ENCODE assay signal across 1 cellular context in the genomic region with DNA sequence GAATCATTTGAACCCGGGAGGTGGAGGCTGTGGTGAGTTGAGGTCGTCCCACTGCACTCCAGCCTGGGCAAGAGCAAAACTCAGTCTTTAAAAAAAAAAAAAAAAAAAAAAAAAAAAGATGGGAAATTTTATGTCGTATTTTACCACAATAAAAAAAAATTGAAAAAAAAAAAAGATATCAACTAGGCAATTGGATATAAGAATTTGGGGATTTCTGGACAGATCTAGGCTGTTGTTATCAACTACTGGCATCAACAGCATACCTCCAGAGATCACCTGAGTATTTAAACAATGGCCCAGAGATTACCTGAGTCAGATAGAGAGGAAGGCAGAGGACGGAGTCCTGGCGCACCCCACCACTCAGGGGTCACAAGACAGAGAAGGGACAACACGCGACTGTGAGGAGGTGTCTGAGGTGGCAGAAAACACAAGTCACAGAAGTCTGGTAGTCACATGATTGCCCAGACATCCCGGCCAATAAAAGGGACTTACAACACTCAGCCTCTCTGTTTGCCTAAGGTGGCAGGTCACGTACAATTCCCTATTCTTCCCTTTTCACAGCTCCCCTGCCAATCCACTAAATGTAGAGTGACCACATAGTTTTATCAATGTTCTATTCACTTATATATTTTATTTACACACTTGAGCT.
TF ChIP-seq lines count a peak whose summit lies in the region.

No MANE protein-coding gene starts in this region.

TF ChIP-seq in H1, 55 proteins besides CTCF, POLR2A, EP300 and RAD21 (continued from another document):
- TF ChIP-seq NANOG (IDR thresholded peaks at IDR 0.05; ENCODE audit: insufficient read depth, low read depth, low read length, poor library complexity, severe bottlenecking) (no peak), JUND (IDR thresholded peaks at IDR 0.05; ENCODE audit: low read length) (no peak), FOSL1 (IDR thresholded peaks at IDR 0.05; ENCODE audit: insufficient read depth, low read depth, low read length) (no peak), EGR1 (IDR thresholded peaks at IDR 0.05; ENCODE audit: borderline replicate concordance, low read depth, low read length) (no peak), CBX5 (IDR thresholded peaks at IDR 0.05; ENCODE audit: low read depth, low read length) (no peak), BACH1 (IDR thresholded peaks at IDR 0.05; ENCODE audit: low read length) (no peak), SIRT6 (IDR thresholded peaks at IDR 0.05; ENCODE audit: low read length) (no peak), ASH2L (IDR thresholded peaks at IDR 0.05; ENCODE audit: low read length) (no peak)
- TF ChIP-seq, protein P1, sequence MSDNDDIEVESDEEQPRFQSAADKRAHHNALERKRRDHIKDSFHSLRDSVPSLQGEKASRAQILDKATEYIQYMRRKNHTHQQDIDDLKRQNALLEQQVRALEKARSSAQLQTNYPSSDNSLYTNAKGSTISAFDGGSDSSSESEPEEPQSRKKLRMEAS (IDR thresholded peaks at IDR 0.05), result no peak
